ENCODE assay signal across 8 cellular contexts in the genomic region with DNA sequence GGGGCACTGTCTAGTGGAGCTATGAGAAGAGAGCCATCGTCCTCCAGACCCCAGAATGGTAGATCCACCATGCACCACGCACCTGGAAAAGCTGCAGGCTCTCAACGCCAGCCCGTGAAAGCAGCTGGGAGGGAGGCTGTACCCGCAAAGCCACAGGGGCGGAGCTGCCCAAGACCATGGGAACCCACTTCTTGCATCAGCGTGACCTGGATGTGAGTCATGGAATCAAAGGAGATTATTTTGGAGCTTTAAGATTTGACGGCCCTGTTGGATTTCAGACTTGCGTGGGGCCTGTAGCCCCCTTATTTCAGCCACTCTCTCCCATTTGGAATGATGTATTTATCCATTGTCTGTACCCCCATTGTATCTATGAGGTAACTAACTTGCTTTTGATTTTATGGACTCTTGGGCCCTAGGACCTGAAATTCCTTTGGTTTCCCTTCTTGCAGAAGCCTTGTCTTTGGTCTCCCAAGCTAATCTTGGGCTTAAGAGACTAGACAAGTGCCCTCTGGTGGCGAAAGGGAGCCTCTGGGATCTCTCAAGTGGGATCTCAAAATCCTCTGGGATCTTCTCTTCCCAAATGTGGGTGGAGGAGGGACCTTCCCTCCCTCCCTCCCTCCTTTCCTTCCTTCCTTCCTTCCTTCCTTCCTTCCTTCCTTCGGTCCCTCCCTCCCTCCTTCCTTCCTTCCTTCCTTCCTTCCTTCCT. TPM values are rescaled to one million over a fixed set of nuclear protein-coding genes. Genes with fewer than 3 reads are reported as not detected.
DNase-seq lines count a peak whose midpoint lies in the region; ATAC-seq, FAIRE-seq and TF ChIP-seq lines count a peak whose summit lies in the region.

No MANE protein-coding gene starts in this region.

- no peak for FAIRE-seq in GM12891 (lab: Jason Lieb, UNC)

- no peak overlapping the region for H3K4me2 ChIP-seq in SK-N-SH

- peak; percentile 49 for TF ChIP-seq RAD21 in SK-N-SH (IDR thresholded peaks at IDR 0.05; ENCODE audit: low read length)

- POLR2A ChIA-PET in SK-N-SH (lab: Yijun Ruan, JAX) = no interaction called here

- ATAC-seq in GM18505 (IDR thresholded peaks at IDR 0.05; ENCODE audit: unreplicated experiment) = no peak

- no peak for TF ChIP-seq POLR2A in GM12891 (IDR thresholded peaks at IDR 0.05; ENCODE audit: low read depth, low read length)
- no peak for TF ChIP-seq POLR2A in GM18505 (IDR thresholded peaks at IDR 0.05; ENCODE audit: borderline replicate concordance, extremely low read depth, insufficient read depth, insufficient read length)

- no peak overlapping the region for H2AFZ ChIP-seq in SK-N-SH (ENCODE audit: low read depth)

- H3K79me2 ChIP-seq in SK-N-SH (ENCODE audit: insufficient read depth) = no peaks in the 10 kb centered on the region

- 73% methylated on average over 9 of the region's 11 CpGs for WGBS in SK-N-SH (ENCODE audit: low lambda C conversion rate)

- no peaks in the 10 kb centered on the region for H3K9me2 ChIP-seq in SK-N-SH

- no peaks in the 10 kb centered on the region for H3K4me1 ChIP-seq in HAP-1
- no peaks in the 10 kb centered on the region for H3K4me1 ChIP-seq in SK-N-SH (ENCODE audit: control insufficient read depth in 1 of 2, insufficient read depth in 2 of 2, low read depth in 1 of 2, low read length in 1 of 2)
- H3K4me1 ChIP-seq in tibial artery = no peaks in the 10 kb centered on the region

- intact Hi-C loops in head of caudate nucleus (cut with DNase I) = no loop called here
- intact Hi-C loops in tibial artery (cut with DNase I; ENCODE audit: low total_unique reads) = no loop called here

- CTCF ChIA-PET in SK-N-SH (lab: Yijun Ruan, JAX) = interaction anchor here (0.6 to 2.1 kb wide), 15 partner anchors 9 to 453 kb away, joined by 3 to 8 read pairs (median 3); no protein-coding TSS in a partner anchor

- no peaks in the 10 kb centered on the region for H3K9me3 ChIP-seq in HAP-1
- H3K9me3 ChIP-seq in SK-N-SH = no peaks in the 10 kb centered on the region
- H3K9me3 ChIP-seq in tibial artery = no peaks in the 10 kb centered on the region

- H3K27ac ChIP-seq in SK-N-SH (ENCODE audit: low read depth in 2 of 2, low read length in 1 of 2) = no peak overlapping the region
- no peak overlapping the region for H3K27ac ChIP-seq in tibial artery

- no peaks in the 10 kb centered on the region for H4K20me1 ChIP-seq in SK-N-SH (ENCODE audit: insufficient read depth)

- H3K36me3 ChIP-seq in HAP-1 (replicated peaks) = no peaks in the 10 kb centered on the region
- H3K36me3 ChIP-seq in SK-N-SH (replicated peaks in 1 of 2; ENCODE audit: control insufficient read depth in 1 of 2, insufficient read depth in 2 of 2, low read length in 1 of 2) = no peaks in the 10 kb centered on the region
- H3K36me3 ChIP-seq in tibial artery = no peaks in the 10 kb centered on the region

- no peak overlapping the region for H3K4me3 ChIP-seq in HAP-1
- no peak overlapping the region for H3K4me3 ChIP-seq in SK-N-SH (ENCODE audit: low read depth in 2 of 2, low read length in 1 of 2)
- no peak overlapping the region for H3K4me3 ChIP-seq in tibial artery

- peak; percentile 67 for TF ChIP-seq CTCF in SK-N-SH (IDR thresholded peaks at IDR 0.05)
- TF ChIP-seq CTCF in tibial artery (IDR thresholded peaks at IDR 0.05) = peak; percentile 15 to 42

- H3K9ac ChIP-seq in SK-N-SH = no peak overlapping the region

- DNase-seq in COLO829 (ENCODE audit: low spot score) = peak; percentile 67
- peak; percentile 22 to 70 for DNase-seq in HAP-1 (ENCODE audit: low spot score in 2 of 2)
- DNase-seq in SK-N-SH = peak; percentile 57
- peak in 40 of 42 donors; percentile 23 to 82 (median 56) for DNase-seq in head of caudate nucleus
- peak in 1 of 2 donors; percentile 25 for DNase-seq in tibial artery
- DNase-seq in GM12891 (ENCODE audit: insufficient read length, low spot score) = no peak
- no peak for DNase-seq in activated CD4-positive, CD25-positive, alpha-beta regulatory T cell (lab: John Stamatoyannopoulos, UW)

- H3K27me3 ChIP-seq in HAP-1 (ENCODE audit: low read depth) = no peaks in the 10 kb centered on the region
- H3K27me3 ChIP-seq in SK-N-SH (ENCODE audit: insufficient read depth) = no peaks in the 10 kb centered on the region
- no peaks in the 10 kb centered on the region for H3K27me3 ChIP-seq in tibial artery

- TF ChIP-seq EP300 in SK-N-SH (IDR thresholded peaks at IDR 0.05; ENCODE audit: borderline replicate concordance in 1 of 2, low read depth in 1 of 2, low read length in 1 of 2) = no peak

- in situ Hi-C loops in HAP-1 (cut with MboI; ENCODE audit: low sequenced_read_pairs) = no loop called here

- no peaks in the 10 kb centered on the region for H3F3A ChIP-seq in SK-N-SH (replicated peaks; ENCODE audit: insufficient read depth)

TF ChIP-seq in SK-N-SH, 30 proteins besides CTCF, POLR2A, EP300 and RAD21:
- TF ChIP-seq RFX5 (IDR thresholded peaks at IDR 0.05; ENCODE audit: low read length) (no peak), RXRA (IDR thresholded peaks at IDR 0.05; ENCODE audit: borderline replicate concordance, low read depth) (no peak), SMC3 (IDR thresholded peaks at IDR 0.05; ENCODE audit: low read depth, low read length) (peak; percentile 39)

TF ChIP-seq in GM12891, 5 proteins besides CTCF, POLR2A, EP300 and RAD21:
- TF ChIP-seq SPI1 (IDR thresholded peaks at IDR 0.05; ENCODE audit: low read depth, low read length) = no peak
- no peak for TF ChIP-seq POLR2AphosphoS5 (IDR thresholded peaks at IDR 0.05; ENCODE audit: low read depth, low read length)
TF ChIP-seq in GM12891: peak in this region for 0.

RNA-seq across cellular contexts. Expression of gene HAPSTR1, which starts 58.2 kb away (rescaled TPM):
- 7.0 and 8.6 TPM in 2 replicates for polyA plus RNA-seq in SK-N-SH (2012; rRNA removed)
- polyA plus RNA-seq in SK-N-SH (2012; cell fraction: cytosol; rRNA removed) = 9.4 and 11.4 TPM in 2 replicates
- polyA plus RNA-seq in SK-N-SH (2012; cell fraction: nucleus; rRNA removed) = 10.2 and 13.8 TPM in 2 replicates
- 14.5 TPM for polyA plus RNA-seq in GM12891 (2012; ENCODE audit: low read depth, missing spikeins)

Comparison
In these comparisons a context has a peak if more than half of its experiments do, and no peak if none do; other contexts are left out.
1. DNase-seq: peak in COLO829 (single experiment), HAP-1 (2 of 2), SK-N-SH (single experiment) and head of caudate nucleus (40 of 42); none in GM12891 (single experiment) and activated CD4-positive, CD25-positive, alpha-beta regulatory T cell (0 of 4).